Comparison of ENCODE assay signal across 9 cellular contexts in the genomic region with DNA sequence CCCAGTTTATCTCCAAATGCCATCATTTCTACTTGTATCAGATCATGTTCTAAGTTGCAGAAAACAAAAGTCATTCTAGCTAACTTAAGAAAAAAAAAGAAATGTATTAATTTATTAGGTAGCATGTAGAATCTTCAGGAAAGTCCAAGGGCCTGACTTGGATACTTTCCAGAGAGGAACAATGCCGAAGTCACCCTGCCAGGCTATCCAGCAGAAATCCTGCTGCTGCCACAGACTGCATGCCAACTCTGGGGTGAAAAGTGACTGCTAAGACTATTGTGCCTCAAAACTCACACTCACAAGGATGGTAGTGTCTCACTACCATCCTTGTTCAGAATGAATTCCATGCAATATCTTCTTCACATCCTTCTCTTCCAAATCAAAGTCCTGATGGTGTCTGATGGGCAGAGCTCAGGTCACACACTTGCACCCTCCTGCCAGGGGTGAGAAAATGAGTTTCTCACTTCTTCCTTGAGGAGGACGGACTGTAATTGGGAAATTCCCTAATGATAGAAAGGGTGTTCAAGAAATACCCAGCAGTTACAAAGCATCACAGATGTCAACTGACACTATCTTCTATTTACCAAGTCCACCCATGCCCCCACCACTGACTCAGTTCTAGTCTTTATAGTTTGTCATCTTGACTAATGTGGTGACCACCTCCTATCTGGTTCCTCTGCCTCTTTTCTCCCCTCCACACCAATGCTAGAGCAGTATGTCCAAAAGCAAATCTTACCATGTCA.
DNase-seq lines count a peak whose midpoint lies in the region; ATAC-seq and TF ChIP-seq lines count a peak whose summit lies in the region.
"Had no signal": no experiment of that assay in that cellular context is flagged by ENCODE, and none has a peak within 500 bp of the region (broad histone marks: within the 10 kb centered on the region; RNA-seq: fewer than 3 reads in every experiment).

No MANE protein-coding gene starts in this region.

- TF ChIP-seq CTCF in OCI-LY3 (IDR thresholded peaks at IDR 0.05; ENCODE audit: low read depth, low read length) (no peak), right atrium auricular region (IDR thresholded peaks at IDR 0.05) (no peak)

- ATAC-seq in GM18508 (IDR thresholded peaks at IDR 0.05; ENCODE audit: insufficient read depth, unreplicated experiment) (peak; percentile 47), GM19463 (IDR thresholded peaks at IDR 0.05; ENCODE audit: unreplicated experiment) (peak; percentile 67), HG02938 (IDR thresholded peaks at IDR 0.05; ENCODE audit: unreplicated experiment) (peak; percentile 41)

- no peaks in the 10 kb centered on the region for H3K27me3 ChIP-seq in OCI-LY3 (ENCODE audit: low read depth, low read length)
- H3K27me3 ChIP-seq in right atrium auricular region: no peaks in the 10 kb centered on the region
- H3K27me3 ChIP-seq: thyroid gland had no signal

- H3K27ac ChIP-seq in OCI-LY3 (ENCODE audit: low read length) (no peak overlapping the region), right atrium auricular region (no peak overlapping the region)
- H3K27ac ChIP-seq: thyroid gland had no signal

- no peak overlapping the region for H3K9ac ChIP-seq in OCI-LY3 (ENCODE audit: low read length)

- H3K36me3 ChIP-seq in OCI-LY3 (replicated peaks; ENCODE audit: low read depth, low read length) (no peaks in the 10 kb centered on the region), right atrium auricular region (no peaks in the 10 kb centered on the region)
- H3K36me3 ChIP-seq: thyroid gland had no signal

- H3K9me3 ChIP-seq in OCI-LY3 (ENCODE audit: insufficient read depth, low read length) (no peaks in the 10 kb centered on the region), right atrium auricular region (no peaks in the 10 kb centered on the region)
- H3K9me3 ChIP-seq: thyroid gland had no signal

- H4K20me1 ChIP-seq in OCI-LY3 (ENCODE audit: insufficient read depth, low read length): no peaks in the 10 kb centered on the region

- no peak overlapping the region for H2AFZ ChIP-seq in OCI-LY3 (ENCODE audit: low read depth, low read length)

- peak overlapping the region; percentile 72 for H3K4me2 ChIP-seq in OCI-LY3 (ENCODE audit: low read length)

- H3K79me2 ChIP-seq in OCI-LY3 (ENCODE audit: low read length): no peaks in the 10 kb centered on the region

- DNase-seq in right atrium auricular region (ENCODE audit: low spot score) (no peak), germinal center (ENCODE audit: low spot score) (no peak), NCI-H2227 (lab: John Stamatoyannopoulos, UW; ENCODE audit: unreplicated experiment) (no peak), 8988T (no peak)
- DNase-seq: thyroid gland had no signal

- H3K4me3 ChIP-seq in OCI-LY3 (ENCODE audit: low read length): peak overlapping the region; percentile 21; the same call in 1 of the 2 replicates
- no peak overlapping the region for H3K4me3 ChIP-seq in right atrium auricular region
- H3K4me3 ChIP-seq: thyroid gland had no signal

- H3K4me1 ChIP-seq in OCI-LY3 (ENCODE audit: low read length) (peaks cover 39% of the 10 kb centered on the region), right atrium auricular region (peaks cover 0 to 6% of the 10 kb centered on the region in 2 donors)
- H3K4me1 ChIP-seq: thyroid gland had no signal
